ENCODE assay signal across 8 cellular contexts in genomic region chr17:8125196-8125946, GRCh38.
DNase-seq lines count a peak whose midpoint lies in the region; ATAC-seq and TF ChIP-seq lines count a peak whose summit lies in the region.

No MANE protein-coding gene starts in this region.

- DNase-seq in NCI-H146 (lab: John Stamatoyannopoulos, UW) (peak; percentile 71), caudate nucleus (lab: John Stamatoyannopoulos, UW) (peak in 55 of 61 donors; percentile 26 to 92 (median 72)), islet precursor cell (peak; percentile 93)
- DNase-seq in activated CD4-positive, CD25-positive, alpha-beta regulatory T cell (lab: John Stamatoyannopoulos, UW), result peak; percentile 55 to 92 (median 80)
- DNase-seq in stimulated activated CD4-positive, alpha-beta T cell treated with anti-CD3 and anti-CD28 coated beads, Interleukin-15, amount 100 ng/mL, for 1 hour (ENCODE audit: low read depth in 1 of 2, low spot score in 1 of 2), result peak; percentile 78 to 84

- ATAC-seq in GM18505 (IDR thresholded peaks at IDR 0.05; ENCODE audit: unreplicated experiment), result no peak
- ATAC-seq in HG02623 (IDR thresholded peaks at IDR 0.05; ENCODE audit: unreplicated experiment), result no peak
- no peak for ATAC-seq in HG03139 (IDR thresholded peaks at IDR 0.05; ENCODE audit: unreplicated experiment)

- no peak overlapping the region for H3K27ac ChIP-seq in caudate nucleus (ENCODE audit: low read depth, low read length)

- TF ChIP-seq POLR2A in GM18505 (IDR thresholded peaks at IDR 0.05; ENCODE audit: borderline replicate concordance, extremely low read depth, insufficient read depth, insufficient read length), result peak; percentile 14
